In genomic region chr1:34852677-34853217, GRCh38 we compare ENCODE assay signal across 1 cellular context.
TF ChIP-seq lines count a peak whose summit lies in the region.

No MANE protein-coding gene starts in this region.

TF ChIP-seq in K562, 482 proteins besides CTCF, POLR2A, EP300 and RAD21 (continued from another document and continues in another):
- TF ChIP-seq MITF (IDR thresholded peaks at IDR 0.05): peak; percentile 92
- no peak for TF ChIP-seq NRF1 (conservative IDR thresholded peaks at IDR 0.05 in 1 of 2, IDR thresholded peaks at IDR 0.05 in 1 of 2)
- TF ChIP-seq PHF20 (IDR thresholded peaks at IDR 0.05; ENCODE audit: partially characterized antibody): no peak
- TF ChIP-seq TFAM (CRISPR knock-in tag; conservative IDR thresholded peaks at IDR 0.05): no peak
- TF ChIP-seq ELF2 (CRISPR knock-in tag; IDR thresholded peaks at IDR 0.05): 0 out of 2 replicates have a peak, but pooled peaks have one; percentile 5
- TF ChIP-seq CHD4 (IDR thresholded peaks at IDR 0.05; ENCODE audit: insufficient read depth, insufficient replicate concordance, low read depth, low read length, poor library complexity, severe bottlenecking): no peak
- peak; percentile 59; the same call in 1 of the 2 replicates for TF ChIP-seq CC2D1A (IDR thresholded peaks at IDR 0.05)
- TF ChIP-seq SRF (CRISPR knock-in tag; IDR thresholded peaks at IDR 0.05): 0 out of 4 replicates have a peak, but pooled peaks of 1 of the 2 experiments have one; percentile 22
- no peak for TF ChIP-seq FIP1L1 (IDR thresholded peaks at IDR 0.05; ENCODE audit: low read depth, low read length, poor library complexity, severe bottlenecking)
- peak; percentile 52; the same call in 1 of the 2 replicates for TF ChIP-seq SIN3B (IDR thresholded peaks at IDR 0.05; ENCODE audit: low read depth)
- TF ChIP-seq ETV1 (tag; conservative IDR thresholded peaks at IDR 0.05; ENCODE audit: low read depth): peak; percentile 38; the same call in 1 of the 2 replicates
- TF ChIP-seq PRDM10 (IDR thresholded peaks at IDR 0.05; ENCODE audit: partially characterized antibody): peak; percentile 92
- peak; percentile 54; the same call in 1 of the 2 replicates for TF ChIP-seq ZNF511 (CRISPR knock-in tag; IDR thresholded peaks at IDR 0.05)
- no peak for TF ChIP-seq NR4A1 (CRISPR knock-in tag; IDR thresholded peaks at IDR 0.05)
- TF ChIP-seq NR4A1 (tag; IDR thresholded peaks at IDR 0.05): no peak
- TF ChIP-seq CREB1 (IDR thresholded peaks at IDR 0.05): peak; percentile 39; the same call in 1 of the 2 replicates
- peak; percentile 60; the same call in 1 of the 2 replicates for TF ChIP-seq CREB1 (CRISPR knock-in tag; IDR thresholded peaks at IDR 0.05)
- peak; percentile 33; the same call in 1 of the 2 replicates for TF ChIP-seq CBFA2T2 (conservative IDR thresholded peaks at IDR 0.05)
- TF ChIP-seq TARDBP (IDR thresholded peaks at IDR 0.05): peak; percentile 69; the same call in 1 of the 2 replicates
- TF ChIP-seq ZNF609 (CRISPR knock-in tag; IDR thresholded peaks at IDR 0.05; ENCODE audit: borderline replicate concordance): peak; percentile 81; the same call in 1 of the 2 replicates
- TF ChIP-seq ZKSCAN1 (IDR thresholded peaks at IDR 0.05; ENCODE audit: low read depth, low read length): peak; percentile 60; the same call in 1 of the 2 replicates
- TF ChIP-seq PML (IDR thresholded peaks at IDR 0.05; ENCODE audit: low read length): 0 out of 2 replicates have a peak, but pooled peaks have one; percentile 19
- TF ChIP-seq IRF1 (CRISPR knock-in tag; IDR thresholded peaks at IDR 0.05; ENCODE audit: borderline replicate concordance): no peak
- no peak for TF ChIP-seq ZNF174 (CRISPR knock-in tag; IDR thresholded peaks at IDR 0.05)
- no peak for TF ChIP-seq ID3 (CRISPR knock-in tag; IDR thresholded peaks at IDR 0.05)
- TF ChIP-seq ID3 (tag; IDR thresholded peaks at IDR 0.05): peak; percentile 48; the same call in 1 of the 2 replicates
- peak; percentile 93 for TF ChIP-seq USF1 (CRISPR knock-in tag; IDR thresholded peaks at IDR 0.05)
- TF ChIP-seq ZNF764 (CRISPR knock-in tag; IDR thresholded peaks at IDR 0.05; ENCODE audit: low read depth): peak; percentile 97
- no peak for TF ChIP-seq PBX2 (CRISPR knock-in tag; IDR thresholded peaks at IDR 0.05; ENCODE audit: low read depth)
- peak; percentile 71 for TF ChIP-seq PBX2 (tag; conservative IDR thresholded peaks at IDR 0.05; ENCODE audit: low read depth)
- TF ChIP-seq XRCC5 (IDR thresholded peaks at IDR 0.05; ENCODE audit: low read depth, low read length): peak; percentile 95; the same call in 1 of the 2 replicates
- TF ChIP-seq THAP12 (CRISPR knock-in tag; IDR thresholded peaks at IDR 0.05): 0 out of 2 replicates have a peak, but pooled peaks have one; percentile 31
- TF ChIP-seq CBX3 (IDR thresholded peaks at IDR 0.05; ENCODE audit: borderline replicate concordance in 1 of 2, low read length in 2 of 2): peak in 1 of 2 experiments; percentile 94; a peak in 2 of 3 replicates
- 0 out of 2 replicates have a peak, but pooled peaks have one; percentile 38 for TF ChIP-seq ZNF592 (IDR thresholded peaks at IDR 0.05)
